8 cellular contexts compared by ENCODE assay signal in the genomic region with DNA sequence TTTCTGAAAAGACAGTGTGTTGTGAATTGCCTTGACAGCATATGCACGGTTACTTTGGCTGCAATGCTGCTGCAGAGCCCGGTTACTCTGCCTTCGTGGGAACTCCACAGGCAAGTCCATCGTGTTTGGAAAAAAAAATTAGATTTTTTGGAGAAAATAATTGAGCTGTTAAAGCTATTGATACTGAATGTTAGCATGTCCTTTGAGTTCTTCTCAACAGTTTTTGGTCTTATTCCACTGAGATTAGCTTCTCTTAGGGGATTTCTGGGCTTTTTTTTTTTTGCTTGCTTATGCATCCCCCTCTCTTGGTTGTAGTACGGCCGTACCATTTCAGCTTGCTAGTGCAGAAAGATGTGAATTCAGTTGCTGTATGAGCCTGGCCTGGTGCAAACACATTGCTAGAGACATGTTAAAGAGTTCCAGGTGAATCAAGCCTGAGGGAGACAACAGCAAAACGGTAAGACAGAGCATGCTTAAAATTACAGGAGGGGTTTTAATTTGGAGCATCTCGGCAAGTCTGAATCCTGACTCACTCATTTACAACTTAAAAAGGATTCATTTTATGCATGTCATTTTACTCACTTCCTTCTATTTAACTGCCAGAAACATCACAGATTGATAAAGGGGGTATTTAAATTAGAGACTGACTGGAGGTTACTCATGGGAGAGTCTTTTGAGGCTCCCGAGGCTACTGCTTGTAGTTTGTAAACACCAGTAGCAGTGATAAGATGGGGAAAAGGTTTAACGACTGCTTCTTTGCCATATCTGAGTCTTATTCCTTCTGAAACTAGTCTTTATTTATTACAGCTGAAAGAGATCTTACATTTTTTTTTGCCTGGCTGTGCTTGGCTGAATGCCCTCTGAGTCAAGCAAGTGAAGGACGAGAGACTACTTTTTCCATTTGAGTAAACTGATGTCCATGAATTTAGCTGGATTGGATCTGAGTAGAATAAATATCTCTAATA.
DNase-seq lines count a peak whose midpoint lies in the region; ATAC-seq, FAIRE-seq and TF ChIP-seq lines count a peak whose summit lies in the region.

No MANE protein-coding gene starts in this region.

- peaks cover 15 to 26% (median 18%) of the 10 kb centered on the region in 3 donors for H3K4me1 ChIP-seq in pancreas

- peak overlapping the region in 3 of 4 donors; percentile 36 to 77 (median 72) for H3K27ac ChIP-seq in pancreas

- 7% methylated on average over 11 of the region's 11 CpGs for WGBS in pancreas, 2 donors

- DNase-seq in AG20443 (ENCODE audit: low spot score) = peak; percentile 41
- peak; percentile 70 for DNase-seq in choroid plexus epithelial cell (ENCODE audit: low read depth)
- peak in 2 of 6 donors; percentile 21 to 47 for DNase-seq in pancreas
- no peak for DNase-seq in NCI-H524 treated with DMSO at 0.1 percent for 48 hours (lab: John Stamatoyannopoulos, UW)
- no peak for DNase-seq in MV-4-11 (lab: John Stamatoyannopoulos, UW)
- no peak for DNase-seq in NCI-H2227 (lab: John Stamatoyannopoulos, UW; ENCODE audit: unreplicated experiment)

- no peaks in the 10 kb centered on the region for H3K36me3 ChIP-seq in pancreas

- no peaks in the 10 kb centered on the region for H3K27me3 ChIP-seq in pancreas

- FAIRE-seq in pancreas (lab: Jason Lieb, UNC) = no peak

- TF ChIP-seq CTCF in choroid plexus epithelial cell (conservative IDR thresholded peaks at IDR 0.05; ENCODE audit: low read depth, low read length) (no peak), pancreas (IDR thresholded peaks at IDR 0.05) (no peak)

- no peaks in the 10 kb centered on the region for H3K9me3 ChIP-seq in pancreas

- peak; percentile 45 for ATAC-seq in GM19455 (IDR thresholded peaks at IDR 0.05; ENCODE audit: unreplicated experiment)
- peak; percentile 33 for ATAC-seq in HG03520 (IDR thresholded peaks at IDR 0.05; ENCODE audit: unreplicated experiment)
- ATAC-seq in pancreas = peak; percentile 62 to 71 (median 66)

- H3K4me3 ChIP-seq in choroid plexus epithelial cell (ENCODE audit: low read depth, low read length) (no peak overlapping the region), pancreas (peak overlapping the region in 3 of 4 donors; percentile 14 to 32 (median 17))

- intact Hi-C loops in pancreas (cut with DNase I) = loop anchor here in 1 of 3 donors (10.0 kb wide), 1 partner anchor 325 kb away; no protein-coding TSS in a partner anchor

Comparison
In these comparisons a context has a peak if more than half of its experiments do, and no peak if none do; other contexts are left out.
1. DNase-seq: peak in AG20443 (single experiment) and choroid plexus epithelial cell (single experiment); none in NCI-H524 treated with DMSO at 0.1 percent for 48 hours (single experiment), MV-4-11 (single experiment) and NCI-H2227 (single experiment).
2. Peak in every context shown above with its lines, with median percentiles within 50 percentile points of each other: ATAC-seq.